27 cellular contexts compared by ENCODE assay signal in the genomic region with DNA sequence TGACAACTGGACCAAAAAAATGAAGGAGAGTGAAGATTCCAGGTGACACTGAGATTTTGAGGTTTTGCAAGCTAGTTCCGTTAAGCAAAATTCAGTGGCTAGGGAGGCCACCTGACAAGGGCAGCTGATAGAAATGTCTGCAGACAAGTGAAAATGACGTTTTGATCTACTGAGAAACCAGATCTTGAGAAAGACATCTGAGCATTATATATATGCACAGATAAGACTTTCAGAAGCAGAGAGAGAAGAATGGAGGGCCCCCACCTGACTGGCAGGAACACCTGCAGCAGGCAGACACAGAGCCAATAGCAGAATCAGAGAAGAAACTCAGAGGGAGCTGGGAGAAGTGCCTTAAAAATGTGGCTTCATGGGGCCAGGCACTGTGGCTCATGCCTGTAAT.
DNase-seq lines count a peak whose midpoint lies in the region; ATAC-seq, FAIRE-seq and TF ChIP-seq lines count a peak whose summit lies in the region.
"Had no signal": no experiment of that assay in that cellular context is flagged by ENCODE, and none has a peak within 500 bp of the region (broad histone marks: within the 10 kb centered on the region; RNA-seq: fewer than 3 reads in every experiment).

No MANE protein-coding gene starts in this region.

- peaks cover 15% of the 10 kb centered on the region; the same call in 1 of the 2 replicates for H3K9me3 ChIP-seq in OCI-LY7 (ENCODE audit: low read length)
- H3K9me3 ChIP-seq in smooth muscle cell (replicated peaks; ENCODE audit: low read depth) = no peaks in the 10 kb centered on the region
- H3K9me3 ChIP-seq: BE2C, MG63 had no signal

- H3K36me3 Mint-ChIP-seq in activated T-cell treated with anti-CD3 and anti-CD28 coated beads, Interleukin-2, amount 50 U/mL, for 24 hours (ENCODE audit: low read depth) = peaks cover 3% of the 10 kb centered on the region

- POLR2A ChIA-PET in OCI-LY7 (lab: Charles Lee) = interaction anchor here (0.6 to 1.9 kb wide), 6 partner anchors 14 to 407 kb away, joined by 3 to 7 read pairs (median 4); a partner anchor contains a TSS

- no peak overlapping the region for H3K4me3 Mint-ChIP-seq in activated T-cell treated with anti-CD3 and anti-CD28 coated beads, Interleukin-2, amount 50 U/mL, for 24 hours
- H3K4me3 Mint-ChIP-seq: CD14-positive monocyte; CD8-positive, alpha-beta memory T cell; H9; T-helper 17 cell had no signal

- no peak overlapping the region for H3K9ac ChIP-seq in smooth muscle cell (ENCODE audit: low read depth)

- no peak for TF ChIP-seq CTCF in OCI-LY7 (conservative IDR thresholded peaks at IDR 0.05; ENCODE audit: low read length)
- no peak for TF ChIP-seq CTCF in smooth muscle cell (IDR thresholded peaks at IDR 0.05; ENCODE audit: borderline replicate concordance, insufficient read depth, poor library complexity, severe bottlenecking)

- H3K36me3 ChIP-seq in OCI-LY7 (ENCODE audit: insufficient read depth, low read length) = peaks cover 14% of the 10 kb centered on the region
- no peaks in the 10 kb centered on the region for H3K36me3 ChIP-seq in smooth muscle cell (ENCODE audit: low read depth)
- H3K36me3 ChIP-seq: BE2C, MG63 had no signal

- H3K4me1 ChIP-seq in OCI-LY7 (ENCODE audit: insufficient read depth, low read length, poor library complexity, severe bottlenecking) (peaks cover 64% of the 10 kb centered on the region), smooth muscle cell (ENCODE audit: low read depth) (no peaks in the 10 kb centered on the region)
- H3K4me1 ChIP-seq: BE2C had no signal

- H2AFZ ChIP-seq in OCI-LY7 (ENCODE audit: low read length) (no peak overlapping the region), smooth muscle cell (ENCODE audit: low read depth) (no peak overlapping the region)

- no peak overlapping the region for H3K4me3 ChIP-seq in OCI-LY7 (ENCODE audit: low read depth, low read length, poor library complexity, severe bottlenecking)
- H3K4me3 ChIP-seq in smooth muscle cell = no peak overlapping the region
- H3K4me3 ChIP-seq: GM12878, K562, MG63, SK-N-MC had no signal

- H3K27me3 Mint-ChIP-seq in activated T-cell treated with anti-CD3 and anti-CD28 coated beads, Interleukin-2, amount 50 U/mL, for 24 hours = no peaks in the 10 kb centered on the region
- H3K27me3 Mint-ChIP-seq: CD8-positive, alpha-beta memory T cell; T-helper 17 cell had no signal

- DNase-seq in OCI-LY7 (ENCODE audit: low spot score) (peak; percentile 71), NCI-H69 (lab: John Stamatoyannopoulos, UW) (no peak), smooth muscle cell (lab: John Stamatoyannopoulos, UW; ENCODE audit: unreplicated experiment) (no peak), frontal cortex (ENCODE audit: low spot score in 2 of 2) (no peak)
- no peak for DNase-seq in activated T-cell treated with anti-CD3 and anti-CD28 coated beads, Interleukin-2, amount 50 U/mL, for 24 hours
- DNase-seq: ACHN; BE2C; CD8-positive, alpha-beta memory T cell; DMS 273 treated with DMSO at 0.1 percent for 48 hours; DMS79; EL; GDM1; H9; MG63; NCI-H2029 treated with DMSO at 0.1 percent for 48 hours; NCI-H446 treated with DMSO at 0.1 percent for 48 hours; NCI-H526; SIG-M5; T-helper 17 cell; T1000 had no signal

- no peaks in the 10 kb centered on the region for H3F3A ChIP-seq in smooth muscle cell (ENCODE audit: low read depth)

- ATAC-seq in GM21447 (IDR thresholded peaks at IDR 0.05; ENCODE audit: unreplicated experiment) = peak; percentile 53
- ATAC-seq in HG03095 (IDR thresholded peaks at IDR 0.05; ENCODE audit: unreplicated experiment) = peak; percentile 66
- ATAC-seq: GM12878, K562, Panc1, T-helper 17 cell had no signal

- H3K27me3 ChIP-seq in smooth muscle cell (ENCODE audit: low read depth) = no peaks in the 10 kb centered on the region
- H3K27me3 ChIP-seq: BE2C, MG63 had no signal

- intact Hi-C loops in OCI-LY7 (cut with micrococcal nuclease; ENCODE audit: unreplicated experiment) = loop anchor here (1.0 to 2.0 kb wide), 2 partner anchors 90 to 194 kb away; no protein-coding TSS in a partner anchor

- no TSS peak for BruUV-seq in OCI-LY7 (replicated peaks; lab: Mats Ljungman, UMichigan)

- CTCF ChIA-PET in OCI-LY7 (lab: Charles Lee; ENCODE audit: unreplicated experiment) = interaction anchor here (1.0 to 1.4 kb wide), 4 partner anchors 20 to 90 kb away, joined by 3 to 5 read pairs (median 4); no protein-coding TSS in a partner anchor

- no peak overlapping the region for H3K27ac Mint-ChIP-seq in activated T-cell treated with anti-CD3 and anti-CD28 coated beads, Interleukin-2, amount 50 U/mL, for 24 hours
- H3K27ac Mint-ChIP-seq: CD8-positive, alpha-beta memory T cell; T-helper 17 cell had no signal

- FAIRE-seq in frontal cortex (lab: Jason Lieb, UNC) = no peak
- FAIRE-seq: GM12878, K562 had no signal

- H3K79me2 ChIP-seq in OCI-LY7 (ENCODE audit: insufficient read depth, low read depth, low read length) (no peaks in the 10 kb centered on the region), smooth muscle cell (ENCODE audit: low read depth) (no peaks in the 10 kb centered on the region)

- no peaks in the 10 kb centered on the region for H3K9me2 ChIP-seq in OCI-LY7 (ENCODE audit: insufficient read depth, low read length)

- peak overlapping the region; percentile 40 for H3K4me2 ChIP-seq in OCI-LY7 (ENCODE audit: low read length)
- no peak overlapping the region for H3K4me2 ChIP-seq in smooth muscle cell

- no peaks in the 10 kb centered on the region for H3K4me1 Mint-ChIP-seq in activated T-cell treated with anti-CD3 and anti-CD28 coated beads, Interleukin-2, amount 50 U/mL, for 24 hours (ENCODE audit: low read depth)
- H3K4me1 Mint-ChIP-seq: CD14-positive monocyte; CD8-positive, alpha-beta memory T cell; T-helper 17 cell had no signal

- H3K27ac ChIP-seq in OCI-LY7 (ENCODE audit: low read depth, low read length, poor library complexity, severe bottlenecking) (peak overlapping the region; percentile 83), smooth muscle cell (ENCODE audit: low read depth) (no peak overlapping the region)
- H3K27ac ChIP-seq: SK-N-MC had no signal

- H4K20me1 ChIP-seq in OCI-LY7 (ENCODE audit: insufficient read depth, low read length) (no peaks in the 10 kb centered on the region), smooth muscle cell (ENCODE audit: low read depth) (no peaks in the 10 kb centered on the region)

- peaks cover 5% of the 10 kb centered on the region for H3K9me3 Mint-ChIP-seq in activated T-cell treated with anti-CD3 and anti-CD28 coated beads, Interleukin-2, amount 50 U/mL, for 24 hours

- WGBS in smooth muscle cell (ENCODE audit: low lambda C conversion rate) = 90% methylated on average over 2 of the region's 2 CpGs
